Comparison of ENCODE assay signal across 1 cellular context in the genomic region with DNA sequence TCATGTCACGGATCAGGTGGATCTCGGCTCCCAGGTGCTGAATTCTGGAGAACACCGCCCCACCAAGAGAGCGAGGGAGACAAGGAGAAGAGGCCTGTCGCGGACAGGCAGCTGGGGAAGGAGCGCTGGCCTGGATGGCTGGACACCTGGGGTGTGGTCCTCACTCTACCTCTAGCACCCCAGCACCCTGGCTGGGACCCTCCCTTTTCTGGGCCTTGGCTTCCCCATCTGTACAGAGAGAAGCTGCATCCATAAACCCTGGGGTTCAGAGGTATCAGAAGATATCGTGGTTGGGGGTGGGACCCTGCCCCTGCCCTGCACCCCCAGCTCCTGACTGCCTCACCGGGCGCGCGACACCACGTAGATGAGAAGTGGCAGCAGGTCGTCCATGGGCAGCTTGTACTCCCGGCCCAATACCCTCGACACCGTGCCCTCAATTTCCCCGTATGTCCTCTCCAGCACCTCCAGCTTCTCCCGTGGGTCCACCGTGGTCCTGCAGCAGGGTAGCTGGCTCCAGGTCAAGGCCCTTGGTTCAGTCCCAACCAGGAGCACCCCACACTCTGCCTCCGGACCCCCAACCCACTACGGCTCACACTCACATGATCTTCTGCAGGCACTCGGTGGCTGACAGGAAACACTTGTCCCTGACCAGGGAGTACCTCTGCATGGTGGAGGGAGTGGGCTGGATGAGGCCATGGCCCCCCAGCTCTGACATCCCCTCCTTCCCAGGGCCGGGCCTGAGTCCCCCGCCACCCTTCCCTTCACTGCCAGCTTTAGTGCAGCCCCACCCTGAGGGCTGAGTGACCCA.
TF ChIP-seq lines count a peak whose summit lies in the region.

No MANE protein-coding gene starts in this region.

TF ChIP-seq in IMR-90, 13 proteins besides CTCF, POLR2A, EP300 and RAD21 (continued from another document):
- TF ChIP-seq, protein P1, sequence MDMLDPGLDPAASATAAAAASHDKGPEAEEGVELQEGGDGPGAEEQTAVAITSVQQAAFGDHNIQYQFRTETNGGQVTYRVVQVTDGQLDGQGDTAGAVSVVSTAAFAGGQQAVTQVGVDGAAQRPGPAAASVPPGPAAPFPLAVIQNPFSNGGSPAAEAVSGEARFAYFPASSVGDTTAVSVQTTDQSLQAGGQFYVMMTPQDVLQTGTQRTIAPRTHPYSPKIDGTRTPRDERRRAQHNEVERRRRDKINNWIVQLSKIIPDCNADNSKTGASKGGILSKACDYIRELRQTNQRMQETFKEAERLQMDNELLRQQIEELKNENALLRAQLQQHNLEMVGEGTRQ (IDR thresholded peaks at IDR 0.05; ENCODE audit: low read depth, low read length): no peak
- TF ChIP-seq MAFK (IDR thresholded peaks at IDR 0.05; ENCODE audit: low read depth, low read length) (no peak), MXI1 (IDR thresholded peaks at IDR 0.05; ENCODE audit: borderline replicate concordance, low read depth, low read length) (no peak), NFE2L2 (IDR thresholded peaks at IDR 0.05; ENCODE audit: low read depth, low read length) (no peak), FOS (IDR thresholded peaks at IDR 0.05; ENCODE audit: low read depth, low read length) (no peak), SMC3 (IDR thresholded peaks at IDR 0.05; ENCODE audit: low read depth, low read length) (no peak), CEBPB (IDR thresholded peaks at IDR 0.05; ENCODE audit: low read depth, low read length) (no peak), CHD1 (IDR thresholded peaks at IDR 0.05; ENCODE audit: low read depth, low read length) (no peak)
- TF ChIP-seq, protein P2, sequence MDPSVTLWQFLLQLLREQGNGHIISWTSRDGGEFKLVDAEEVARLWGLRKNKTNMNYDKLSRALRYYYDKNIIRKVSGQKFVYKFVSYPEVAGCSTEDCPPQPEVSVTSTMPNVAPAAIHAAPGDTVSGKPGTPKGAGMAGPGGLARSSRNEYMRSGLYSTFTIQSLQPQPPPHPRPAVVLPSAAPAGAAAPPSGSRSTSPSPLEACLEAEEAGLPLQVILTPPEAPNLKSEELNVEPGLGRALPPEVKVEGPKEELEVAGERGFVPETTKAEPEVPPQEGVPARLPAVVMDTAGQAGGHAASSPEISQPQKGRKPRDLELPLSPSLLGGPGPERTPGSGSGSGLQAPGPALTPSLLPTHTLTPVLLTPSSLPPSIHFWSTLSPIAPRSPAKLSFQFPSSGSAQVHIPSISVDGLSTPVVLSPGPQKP (IDR thresholded peaks at IDR 0.05; ENCODE audit: borderline replicate concordance, low read depth, low read length): no peak
